In the genomic region with DNA sequence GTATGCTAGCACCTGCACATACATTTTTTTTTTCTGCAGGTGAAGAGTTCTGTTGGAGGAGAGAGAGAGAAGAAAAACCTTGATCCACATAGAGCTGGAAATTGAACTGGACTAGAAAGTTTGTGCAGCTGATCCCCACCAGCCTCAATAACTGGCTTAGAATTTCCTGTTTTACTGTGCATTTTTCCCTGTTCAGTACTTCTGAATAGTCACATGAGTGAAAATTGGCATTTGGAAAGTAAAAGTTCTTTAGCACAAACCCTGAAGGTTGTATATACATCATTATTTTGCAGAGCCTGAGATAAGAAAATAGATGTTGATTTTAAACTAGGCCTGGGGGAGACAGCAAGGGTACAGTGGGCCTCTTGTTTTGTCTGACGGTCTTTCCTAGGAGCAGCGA, we compare ENCODE assay signal across 12 cellular contexts. TPM values are rescaled to one million over a fixed set of nuclear protein-coding genes. Genes with fewer than 3 reads are reported as not detected.
"Had no signal": no experiment of that assay in that cellular context is flagged by ENCODE, and none has a peak within 500 bp of the region (broad histone marks: within the 10 kb centered on the region; RNA-seq: fewer than 3 reads in every experiment).

No MANE protein-coding gene starts in this region.

- ATAC-seq: GM23338, HCT116 had no signal

- H2AFZ ChIP-seq: GM23248, GM23338 had no signal

- H3K4me2 ChIP-seq: GM23338 had no signal

- H3K9ac ChIP-seq: GM23248 had no signal

- H3K4me3 ChIP-seq: GM23248, GM23338, HAP-1 had no signal

- DNase-seq: GM23248, GOT3, H7, H9, HCEC 1CT, HFFc6 had no signal

- H3K9me3 Mint-ChIP-seq: H9, HFFc6 had no signal

- H3K36me3 ChIP-seq: HAP-1 had no signal

- H3K27ac ChIP-seq: GM23248 had no signal

- H3K9me3 ChIP-seq: HAP-1 had no signal

- H3K4me1 ChIP-seq: HAP-1 had no signal

- H3K27ac Mint-ChIP-seq: GM23338, HFFc6 had no signal

- H3K4me3 Mint-ChIP-seq: GM23338, H9, HFFc6 had no signal

- FAIRE-seq: H1, H54 had no signal

- H3K4me1 Mint-ChIP-seq: GM23338, H9 had no signal

RNA-seq across cellular contexts. Expression of gene GHSR, which starts 42.3 kb away (rescaled TPM):
- total RNA-seq: GM23248, GM23338, H1, H4, H7, H9, HFFc6 had no signal
- polyA plus RNA-seq: GM23248, GM23338, H1 had no signal
